Comparison of ENCODE assay signal across 3 cellular contexts in genomic region chr18:45213040-45213333, GRCh38.
TF ChIP-seq lines count a peak whose summit lies in the region.

No MANE protein-coding gene starts in this region.

TF ChIP-seq in SK-N-SH treated with all-trans-retinoic acid at 6 μM for 48 hours, 23 proteins besides CTCF, POLR2A, EP300 and RAD21 (continued from another document):
- TF ChIP-seq POU6F1 (CRISPR knock-in tag; IDR thresholded peaks at IDR 0.05; ENCODE audit: borderline replicate concordance, low read depth) (no peak), SNAI2 (CRISPR knock-in tag; IDR thresholded peaks at IDR 0.05) (no peak), TOX (CRISPR knock-in tag; IDR thresholded peaks at IDR 0.05; ENCODE audit: borderline replicate concordance) (no peak), ISL1 (CRISPR knock-in tag; IDR thresholded peaks at IDR 0.05) (no peak)

TF ChIP-seq in SK-N-SH, 30 proteins besides CTCF, POLR2A, EP300 and RAD21 (continued from another document):
- TF ChIP-seq REST (IDR thresholded peaks at IDR 0.05; ENCODE audit: low read depth, low read length) (no peak), TCF12 (IDR thresholded peaks at IDR 0.05) (no peak), IRF3 (IDR thresholded peaks at IDR 0.05; ENCODE audit: low read depth, low read length) (no peak), MAX (IDR thresholded peaks at IDR 0.05; ENCODE audit: low read depth) (no peak), FOSL2 (IDR thresholded peaks at IDR 0.05; ENCODE audit: borderline replicate concordance, low read depth) (no peak), EZH2phosphoT487 (IDR thresholded peaks at IDR 0.05; ENCODE audit: borderline replicate concordance, low read depth) (no peak), PBX3 (IDR thresholded peaks at IDR 0.05) (no peak), RXRA (IDR thresholded peaks at IDR 0.05; ENCODE audit: borderline replicate concordance, low read depth) (no peak), YY1 (IDR thresholded peaks at IDR 0.05; ENCODE audit: low read depth) (no peak), NRF1 (IDR thresholded peaks at IDR 0.05; ENCODE audit: low read depth, low read length) (no peak), RFX5 (IDR thresholded peaks at IDR 0.05; ENCODE audit: low read length) (no peak)

TF ChIP-seq in IMR-90, 13 proteins besides CTCF, POLR2A, EP300 and RAD21 (continued from another document):
- no peak for TF ChIP-seq BHLHE40 (IDR thresholded peaks at IDR 0.05; ENCODE audit: low read depth, low read length)
- TF ChIP-seq USF2 (IDR thresholded peaks at IDR 0.05; ENCODE audit: low read depth, low read length) = no peak
- no peak for TF ChIP-seq RCOR1 (IDR thresholded peaks at IDR 0.05; ENCODE audit: insufficient replicate concordance, low read length)
- no peak for TF ChIP-seq CHD1 (IDR thresholded peaks at IDR 0.05; ENCODE audit: low read depth, low read length)
- no peak for TF ChIP-seq NFE2L2 (IDR thresholded peaks at IDR 0.05; ENCODE audit: low read depth, low read length)
- TF ChIP-seq MAZ (IDR thresholded peaks at IDR 0.05; ENCODE audit: borderline replicate concordance, low read depth, low read length) = no peak
- TF ChIP-seq CEBPB (IDR thresholded peaks at IDR 0.05; ENCODE audit: low read depth, low read length) = no peak
- no peak for TF ChIP-seq FOS (IDR thresholded peaks at IDR 0.05; ENCODE audit: low read depth, low read length)
- TF ChIP-seq MXI1 (IDR thresholded peaks at IDR 0.05; ENCODE audit: borderline replicate concordance, low read depth, low read length) = no peak
